ENCODE assay signal across 10 cellular contexts in genomic region chr4:1356181-1356998, GRCh38. TPM values are rescaled to one million over a fixed set of nuclear protein-coding genes. Genes with fewer than 3 reads are reported as not detected.
DNase-seq lines count a peak whose midpoint lies in the region; ATAC-seq and TF ChIP-seq lines count a peak whose summit lies in the region.
"Had no signal": no experiment of that assay in that cellular context is flagged by ENCODE, and none has a peak within 500 bp of the region (broad histone marks: within the 10 kb centered on the region; RNA-seq: fewer than 3 reads in every experiment).

No MANE protein-coding gene starts in this region.

- H3K4me1 Mint-ChIP-seq in nephron: peaks cover 5% of the 10 kb centered on the region

- intact Hi-C loops in upper lobe of right lung (cut with DNase I): loop anchor here (5.0 kb wide), 1 partner anchor 271 kb away; no protein-coding TSS in a partner anchor

- no peaks in the 10 kb centered on the region for H3K27me3 Mint-ChIP-seq in nephron (ENCODE audit: low read depth)
- H3K27me3 Mint-ChIP-seq: activated naive CD4-positive, alpha-beta T cell treated with anti-CD3 and anti-CD28 coated beads, Interleukin-2, amount 50 U/mL, for 24 hours had no signal

- no peak overlapping the region for H3K27ac ChIP-seq in upper lobe of right lung

- H3K4me3 Mint-ChIP-seq in nephron: no peak overlapping the region
- H3K4me3 Mint-ChIP-seq: activated naive CD4-positive, alpha-beta T cell treated with anti-CD3 and anti-CD28 coated beads, Interleukin-2, amount 50 U/mL, for 24 hours had no signal

- H3K4me1 ChIP-seq in upper lobe of right lung: no peaks in the 10 kb centered on the region

- DNase-seq in NCI-H1417 (lab: John Stamatoyannopoulos, UW) (peak; percentile 30 to 59 (median 47)), NCI-H1417 treated with DMSO at 0.1 percent for 48 hours (lab: John Stamatoyannopoulos, UW) (no peak), LHCN-M2 (ENCODE audit: low read depth) (peak; percentile 28), epithelial cell of proximal tubule (ENCODE audit: low read depth) (no peak), upper lobe of right lung (no peak), mesenteric fat pad (ENCODE audit: low spot score) (no peak)
- peak; percentile 54 to 64 for DNase-seq in activated CD4-positive, alpha-beta T cell treated with anti-CD3 and anti-CD28 coated beads, Interleukin-2, amount 50 U/mL, for 48 hours

- no peak overlapping the region for H3K27ac Mint-ChIP-seq in nephron
- H3K27ac Mint-ChIP-seq: activated naive CD4-positive, alpha-beta T cell treated with anti-CD3 and anti-CD28 coated beads, Interleukin-2, amount 50 U/mL, for 24 hours had no signal

- ATAC-seq in upper lobe of right lung: peak; percentile 53

- H3K36me3 Mint-ChIP-seq in nephron (ENCODE audit: low read depth): peaks cover 10% of the 10 kb centered on the region

- peaks cover 43% of the 10 kb centered on the region for H3K36me3 ChIP-seq in upper lobe of right lung

- H3K9me3 ChIP-seq in upper lobe of right lung: no peaks in the 10 kb centered on the region

- no peaks in the 10 kb centered on the region for H3K9me3 Mint-ChIP-seq in nephron
- H3K9me3 Mint-ChIP-seq: activated naive CD4-positive, alpha-beta T cell treated with anti-CD3 and anti-CD28 coated beads, Interleukin-2, amount 50 U/mL, for 24 hours had no signal

- peak; percentile 81 for TF ChIP-seq CTCF in epithelial cell of proximal tubule (conservative IDR thresholded peaks at IDR 0.05; ENCODE audit: low read depth, low read length)
- TF ChIP-seq CTCF in nephron (IDR thresholded peaks at IDR 0.05; ENCODE audit: unreplicated experiment in 3 of 3): peak; percentile 82 to 89 (median 83)
- TF ChIP-seq CTCF in upper lobe of right lung (IDR thresholded peaks at IDR 0.05): peak; percentile 84

- no peaks in the 10 kb centered on the region for H3K27me3 ChIP-seq in upper lobe of right lung

- no peak overlapping the region for H3K4me3 ChIP-seq in epithelial cell of proximal tubule (ENCODE audit: low read depth, low read length)
- H3K4me3 ChIP-seq in upper lobe of right lung: no peak overlapping the region

RNA-seq across cellular contexts. Expression of gene UVSSA, which starts 9.4 kb away (rescaled TPM):
- 6.3 and 11.1 TPM in 2 replicates for total RNA-seq in LHCN-M2 (2014; rRNA removed)
- 3.1 TPM for polyA plus RNA-seq in LHCN-M2 (2012)
- 3.5 and 4.0 TPM in 2 replicates for total RNA-seq in epithelial cell of proximal tubule
- 28.3 TPM for total RNA-seq in upper lobe of right lung
- total RNA-seq in mesenteric fat pad: 19.0 TPM

RNA-seq across cellular contexts. Expression of gene NKX1-1, which starts 49.9 kb away (rescaled TPM):
- total RNA-seq in LHCN-M2 (2014; rRNA removed) (not detected in 2 replicates), epithelial cell of proximal tubule (not detected in 2 replicates), upper lobe of right lung (not detected), mesenteric fat pad (not detected)
- polyA plus RNA-seq in LHCN-M2 (2012): not detected
- total RNA-seq: temporal lobe had no signal

Comparison
In these comparisons a context has a peak if more than half of its experiments do, and no peak if none do; other contexts are left out.
1. DNase-seq: peak in NCI-H1417 (3 of 3), LHCN-M2 (single experiment) and activated CD4-positive, alpha-beta T cell treated with anti-CD3 and anti-CD28 coated beads, Interleukin-2, amount 50 U/mL, for 48 hours (2 of 2); none in NCI-H1417 treated with DMSO at 0.1 percent for 48 hours (single experiment), epithelial cell of proximal tubule (single experiment), upper lobe of right lung (single experiment) and mesenteric fat pad (single experiment).
2. Peak in every context shown above with its lines, with median percentiles within 50 percentile points of each other: CTCF ChIP-seq.